ENCODE assay signal across 3 cellular contexts in the genomic region with DNA sequence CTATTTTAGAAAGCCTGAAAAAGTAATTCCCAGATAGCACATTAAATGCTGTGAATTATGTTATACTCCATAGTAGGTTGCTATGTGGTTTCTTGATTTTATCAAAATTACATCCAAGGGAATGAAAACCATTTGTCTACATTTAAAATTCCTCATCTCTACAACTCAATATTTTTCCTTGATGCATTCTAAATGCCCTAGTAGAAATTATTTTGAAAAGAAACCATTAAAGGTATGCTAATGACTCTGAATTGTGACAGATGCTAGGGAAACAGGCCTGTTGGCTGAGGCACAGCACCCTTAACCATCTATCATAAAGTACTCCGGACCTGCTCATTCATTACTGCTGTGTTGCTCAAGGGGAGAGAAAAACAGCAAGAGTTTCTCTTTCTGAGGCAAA.
"Had no signal": no experiment of that assay in that cellular context is flagged by ENCODE, and none has a peak within 500 bp of the region (broad histone marks: within the 10 kb centered on the region; RNA-seq: fewer than 3 reads in every experiment).

No MANE protein-coding gene starts in this region.

- ATAC-seq: GM12878 had no signal

- DNase-seq: GDM1, GF-D8 had no signal

- H3K4me3 ChIP-seq: GM12878 had no signal
